ENCODE assay signal across 25 cellular contexts in genomic region chr7:52715701-52716100, GRCh38.
DNase-seq lines count a peak whose midpoint lies in the region; ATAC-seq and TF ChIP-seq lines count a peak whose summit lies in the region.
"Had no signal": no experiment of that assay in that cellular context is flagged by ENCODE, and none has a peak within 500 bp of the region (broad histone marks: within the 10 kb centered on the region; RNA-seq: fewer than 3 reads in every experiment).

No MANE protein-coding gene starts in this region.

- H3K9ac ChIP-seq in H9 (ENCODE audit: extremely low read depth, insufficient read length, low read length) (no peak overlapping the region), trophoblast cell (ENCODE audit: low read length) (no peak overlapping the region)
- H3K9ac ChIP-seq: BLaER1 treated with 17β-estradiol and CSF1 and Interleukin-3, amounts not matched to agents 10 nM and 100 nM had no signal

- H3K36me3 ChIP-seq in PC-9 (ENCODE audit: low read depth) (no peaks in the 10 kb centered on the region), trophoblast cell (ENCODE audit: control insufficient read depth in 1 of 2, insufficient read depth in 2 of 2, low read length in 2 of 2) (no peaks in the 10 kb centered on the region)
- H3K36me3 ChIP-seq: BLaER1 treated with 17β-estradiol and CSF1 and Interleukin-3, amounts not matched to agents 10 nM and 100 nM; left lung; ovary had no signal

- H4K12ac ChIP-seq in trophoblast cell (ENCODE audit: low read depth, low read length): no peak overlapping the region

- no peak for TF ChIP-seq CTCF in H9 (conservative IDR thresholded peaks at IDR 0.05)
- no peak for TF ChIP-seq CTCF in PC-9 (conservative IDR thresholded peaks at IDR 0.05)

- intact Hi-C loops in PC-9 (cut with micrococcal nuclease; ENCODE audit: unreplicated experiment): no loop called here

- H3K79me2 ChIP-seq in H9 (ENCODE audit: insufficient read depth, low read length): no peaks in the 10 kb centered on the region
- no peaks in the 10 kb centered on the region for H3K79me2 ChIP-seq in PC-9 (ENCODE audit: low read depth)
- H3K79me2 ChIP-seq in trophoblast cell (ENCODE audit: control insufficient read depth, insufficient read depth, low read length, poor library complexity): no peaks in the 10 kb centered on the region

- H2BK5ac ChIP-seq in H9 (ENCODE audit: insufficient read length, low read length) (no peak overlapping the region), trophoblast cell (ENCODE audit: low read depth, low read length, poor library complexity) (peak overlapping the region; percentile 27)

- H3F3A ChIP-seq in PC-9 (ENCODE audit: insufficient read depth, low read depth): no peaks in the 10 kb centered on the region

- no peak overlapping the region for H3T11ph ChIP-seq in H9 (ENCODE audit: low read length)

- H4K5ac ChIP-seq in H9 (ENCODE audit: insufficient read length, low read depth, low read length): no peak overlapping the region

- no peaks in the 10 kb centered on the region for H3K23me2 ChIP-seq in H9 (ENCODE audit: insufficient read length, low read depth, low read length, poor library complexity, severe bottlenecking)

- no TSS peak for BruUV-seq in PC-9 (replicated peaks; lab: Mats Ljungman, UMichigan)

- peaks cover 7 to 18% (median 9%) of the 10 kb centered on the region in 3 experiments; a peak in 6 of 7 replicates for H3K36me3 Mint-ChIP-seq in H9 (ENCODE audit: insufficient read depth in 1 of 3, low read depth in 3 of 3)
- H3K36me3 Mint-ChIP-seq: activated CD4-positive, alpha-beta memory T cell treated with anti-CD3 and anti-CD28 coated beads for 36 hours; stimulated activated effector memory CD8-positive, alpha-beta T cell treated with anti-CD3 and anti-CD28 coated beads, Interleukin-12 subunit alpha, Interleukin-12 subunit beta, amount 100 ng/mL, for 72 hours; type B pancreatic cell had no signal

- H3K18ac ChIP-seq in H9 (ENCODE audit: insufficient read length, low read depth, low read length) (no peak overlapping the region), trophoblast cell (ENCODE audit: low read length) (no peak overlapping the region)

- H2BK20ac ChIP-seq in H9 (ENCODE audit: low read depth, low read length, poor library complexity, severe bottlenecking): peak overlapping the region; percentile 32

- no peaks in the 10 kb centered on the region for H3K9me2 ChIP-seq in PC-9 (ENCODE audit: insufficient read depth)

- H3K14ac ChIP-seq in H9 (ENCODE audit: insufficient read depth, low read length): no peak overlapping the region
- peak overlapping the region; percentile 35 for H3K14ac ChIP-seq in trophoblast cell (ENCODE audit: low read length)

- H3K79me1 ChIP-seq in H9 (ENCODE audit: insufficient read depth, low read depth, low read length, poor library complexity, severe bottlenecking) (no peaks in the 10 kb centered on the region), trophoblast cell (ENCODE audit: low read length) (peaks cover 9% of the 10 kb centered on the region)

- H3K9me3 ChIP-seq in H9 (ENCODE audit: control insufficient read depth, low read depth, low read length) (no peaks in the 10 kb centered on the region), PC-9 (ENCODE audit: insufficient read depth, low read depth) (no peaks in the 10 kb centered on the region), trophoblast cell (ENCODE audit: insufficient read depth, low read depth, low read length) (peaks cover 5% of the 10 kb centered on the region)
- H3K9me3 ChIP-seq: BLaER1 treated with 17β-estradiol and CSF1 and Interleukin-3, amounts not matched to agents 10 nM and 100 nM; ovary had no signal

- no peak overlapping the region for H2AK5ac ChIP-seq in H9 (ENCODE audit: insufficient read length, low read length)
- H2AK5ac ChIP-seq in trophoblast cell (ENCODE audit: low read length): no peak overlapping the region

- no peak overlapping the region for H3K27ac Mint-ChIP-seq in H9
- H3K27ac Mint-ChIP-seq: activated CD4-positive, alpha-beta memory T cell treated with anti-CD3 and anti-CD28 coated beads for 36 hours; effector memory CD8-positive, alpha-beta T cell; stimulated activated effector memory CD8-positive, alpha-beta T cell treated with anti-CD3 and anti-CD28 coated beads, Interleukin-12 subunit alpha, Interleukin-12 subunit beta, amount 100 ng/mL, for 72 hours; T-helper 2 cell treated with Interferon-gamma antibody and Interleukin-4, amounts not matched to agents 5 μg/mL and 100 μg/mL, for 36 hours; type B pancreatic cell had no signal

- ATAC-seq in GM21515 (IDR thresholded peaks at IDR 0.05; ENCODE audit: unreplicated experiment): no peak
- ATAC-seq: effector memory CD8-positive, alpha-beta T cell; left lung; stimulated activated effector memory CD8-positive, alpha-beta T cell treated with anti-CD3 and anti-CD28 coated beads, Interleukin-12 subunit alpha, Interleukin-12 subunit beta, amount 100 ng/mL, for 72 hours had no signal

- H3K4me2 ChIP-seq in H9 (ENCODE audit: insufficient read depth, insufficient read length, low read length): no peak overlapping the region
- no peak overlapping the region for H3K4me2 ChIP-seq in PC-9
- no peak overlapping the region for H3K4me2 ChIP-seq in trophoblast cell (ENCODE audit: low read length)
- H3K4me2 ChIP-seq: BLaER1 treated with 17β-estradiol and CSF1 and Interleukin-3, amounts not matched to agents 10 nM and 100 nM had no signal

- no peak overlapping the region for H3K56ac ChIP-seq in H9 (ENCODE audit: insufficient read length, low read depth, low read length)

- H3K27me3 ChIP-seq in H9 (ENCODE audit: insufficient read depth, low read length): no peaks in the 10 kb centered on the region
- H3K27me3 ChIP-seq in PC-9 (ENCODE audit: insufficient read depth, low read depth): no peaks in the 10 kb centered on the region
- no peaks in the 10 kb centered on the region for H3K27me3 ChIP-seq in trophoblast cell (ENCODE audit: insufficient read depth, low read length)
- H3K27me3 ChIP-seq: left lung, ovary had no signal

- no peaks in the 10 kb centered on the region for H3K27me3 Mint-ChIP-seq in H9 (ENCODE audit: low read depth)
- H3K27me3 Mint-ChIP-seq: activated CD4-positive, alpha-beta memory T cell treated with anti-CD3 and anti-CD28 coated beads for 36 hours; effector memory CD8-positive, alpha-beta T cell; type B pancreatic cell had no signal

- no peaks in the 10 kb centered on the region for H4K20me1 ChIP-seq in H9 (ENCODE audit: control insufficient read depth, insufficient read depth, insufficient read length)
- H4K20me1 ChIP-seq in PC-9 (ENCODE audit: insufficient read depth): no peaks in the 10 kb centered on the region
- H4K20me1 ChIP-seq: BLaER1 treated with 17β-estradiol and CSF1 and Interleukin-3, amounts not matched to agents 10 nM and 100 nM had no signal

- H3K4ac ChIP-seq in H9 (ENCODE audit: low read depth, low read length): no peak overlapping the region
- H3K4ac ChIP-seq in trophoblast cell (ENCODE audit: low read depth, low read length): no peak overlapping the region

- CTCF ChIA-PET in PC-9 (lab: Charles Lee): no interaction called here

- H2BK12ac ChIP-seq in H9 (ENCODE audit: insufficient read length, low read depth, low read length): no peak overlapping the region
- H2BK12ac ChIP-seq in trophoblast cell (ENCODE audit: low read length): peak overlapping the region; percentile 61

- H3K27ac ChIP-seq in H9 (ENCODE audit: insufficient read length, low read depth, low read length) (no peak overlapping the region), PC-9 (no peak overlapping the region), trophoblast cell (ENCODE audit: low read depth, low read length) (peak overlapping the region; percentile 57)
- H3K27ac ChIP-seq: BLaER1 treated with 17β-estradiol and CSF1 and Interleukin-3, amounts not matched to agents 10 nM and 100 nM; coronary artery; left lung; ovary had no signal

- peaks cover 4 to 5% of the 10 kb centered on the region in 2 experiments for H3K4me1 Mint-ChIP-seq in H9
- H3K4me1 Mint-ChIP-seq: neural crest cell; stimulated activated effector memory CD8-positive, alpha-beta T cell treated with anti-CD3 and anti-CD28 coated beads, Interleukin-12 subunit alpha, Interleukin-12 subunit beta, amount 100 ng/mL, for 72 hours had no signal

- no peak overlapping the region for H2BK15ac ChIP-seq in H9 (ENCODE audit: low read depth, low read length)

- H4K8ac ChIP-seq in H9 (replicated peaks; ENCODE audit: insufficient read length, low read depth, low read length) (no peak overlapping the region), trophoblast cell (ENCODE audit: low read depth, low read length) (no peak overlapping the region)

- H3K4me3 Mint-ChIP-seq in H9: no peak overlapping the region
- H3K4me3 Mint-ChIP-seq: activated CD4-positive, alpha-beta memory T cell treated with anti-CD3 and anti-CD28 coated beads for 36 hours; effector memory CD8-positive, alpha-beta T cell; neural crest cell; stimulated activated effector memory CD8-positive, alpha-beta T cell treated with anti-CD3 and anti-CD28 coated beads, Interleukin-12 subunit alpha, Interleukin-12 subunit beta, amount 100 ng/mL, for 72 hours; T-helper 2 cell treated with Interferon-gamma antibody and Interleukin-4, amounts not matched to agents 5 μg/mL and 100 μg/mL, for 36 hours; type B pancreatic cell had no signal

- H2BK120ac ChIP-seq in H9 (ENCODE audit: low read depth, low read length, poor library complexity, severe bottlenecking) (no peak overlapping the region), trophoblast cell (ENCODE audit: insufficient read depth, low read length, poor library complexity) (peak overlapping the region; percentile 2)

- H2AFZ ChIP-seq in H9 (ENCODE audit: low read length) (no peak overlapping the region), PC-9 (peak overlapping the region; percentile 32), trophoblast cell (ENCODE audit: insufficient read depth, low read length, poor library complexity) (no peak overlapping the region)

- peaks cover 3% of the 10 kb centered on the region; the same call in 1 of the 2 replicates for H3K4me1 ChIP-seq in H9 (ENCODE audit: insufficient read depth, low read length)
- no peaks in the 10 kb centered on the region for H3K4me1 ChIP-seq in PC-9 (replicated peaks; ENCODE audit: insufficient read depth)
- peaks cover 4 to 9% of the 10 kb centered on the region in 2 experiments for H3K4me1 ChIP-seq in trophoblast cell (ENCODE audit: control insufficient read depth in 1 of 2, insufficient read depth in 2 of 2, low read length in 2 of 2)
- H3K4me1 ChIP-seq: left lung had no signal

- POLR2A ChIA-PET in PC-9 (lab: Charles Lee; ENCODE audit: unreplicated experiment): no interaction called here

- H3K23ac ChIP-seq in H9 (ENCODE audit: insufficient read length, low read depth, low read length) (no peak overlapping the region), trophoblast cell (ENCODE audit: low read length) (no peak overlapping the region)

- H4K91ac ChIP-seq in H9 (ENCODE audit: insufficient read length, low read depth, low read length) (no peak overlapping the region), trophoblast cell (ENCODE audit: low read depth, low read length) (peak overlapping the region; percentile 66)

- peak; percentile 8 to 54 for DNase-seq in NCI-H524 (lab: John Stamatoyannopoulos, UW)
- DNase-seq in NCI-H524 treated with DMSO at 0.1 percent for 48 hours (lab: John Stamatoyannopoulos, UW): no peak
- DNase-seq in H9: no peak
- peak in 1 of 2 experiments; percentile 41 for DNase-seq in PC-9
- no peak for DNase-seq in trophoblast cell
- no peak for DNase-seq in MV-4-11 (lab: John Stamatoyannopoulos, UW)
- DNase-seq in T-helper 1 cell: no peak
- DNase-seq: activated CD4-positive, alpha-beta memory T cell treated with anti-CD3 and anti-CD28 coated beads for 36 hours; activated CD4-positive, alpha-beta T cell treated with anti-CD3 and anti-CD28 coated beads for 1 hour; activated naive CD4-positive, alpha-beta T cell treated with Interleukin-2 at 50 U/mL for 16 hours; caudate nucleus; DMS79 treated with DMSO at 0.1 percent for 48 hours; effector memory CD8-positive, alpha-beta T cell; GF-D8; left lung; mesenchymal stem cell; NCI-H1417 treated with DMSO at 0.1 percent for 48 hours; ovary had no signal

- WGBS in H9 (ENCODE audit: extremely low coverage, insufficient read length, low lambda C conversion rate): no CpG with 5 or more reads among the region's 7 CpGs
- WGBS in trophoblast cell (ENCODE audit: extremely low coverage, insufficient coverage, insufficient read length): no CpG with 5 or more reads among the region's 7 CpGs

- no peak overlapping the region for H3K4me3 ChIP-seq in PC-9
- H3K4me3 ChIP-seq in trophoblast cell (ENCODE audit: low read depth, low read length): no peak overlapping the region
- H3K4me3 ChIP-seq: BLaER1 treated with 17β-estradiol and CSF1 and Interleukin-3, amounts not matched to agents 10 nM and 100 nM; coronary artery; left lung; ovary had no signal

- peaks cover 6 to 11% of the 10 kb centered on the region in 2 experiments; a peak in 4 of 5 replicates for H3K9me3 Mint-ChIP-seq in H9

Comparison
In these comparisons a context has a peak if more than half of its experiments do, and no peak if none do; other contexts are left out.
1. DNase-seq: peak in NCI-H524 (2 of 2); none in NCI-H524 treated with DMSO at 0.1 percent for 48 hours (single experiment), H9 (single experiment), trophoblast cell (0 of 2), MV-4-11 (single experiment) and T-helper 1 cell (0 of 5).